21 cellular contexts compared by ENCODE assay signal in the genomic region with DNA sequence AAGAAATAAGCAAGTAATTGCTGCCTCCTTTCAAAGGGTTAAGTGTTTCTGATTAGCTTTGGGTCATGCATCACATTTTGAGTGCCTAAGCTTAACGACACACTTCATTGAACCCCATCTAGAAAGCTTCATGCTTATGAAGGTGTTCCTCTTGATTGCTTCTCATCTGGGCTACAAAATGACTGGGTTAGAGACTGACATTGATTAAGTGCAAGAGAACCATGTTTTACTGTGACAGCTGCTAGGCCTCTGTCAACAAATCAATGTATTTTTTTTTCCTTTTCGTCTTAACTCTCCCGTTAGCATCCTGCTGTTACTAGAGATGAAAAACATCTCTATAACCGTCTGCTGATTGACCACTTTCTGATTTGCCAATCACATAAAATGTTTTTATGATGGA.
"Had no signal": no experiment of that assay in that cellular context is flagged by ENCODE, and none has a peak within 500 bp of the region (broad histone marks: within the 10 kb centered on the region; RNA-seq: fewer than 3 reads in every experiment).

No MANE protein-coding gene starts in this region.

- H3K79me2 ChIP-seq: hepatocyte, parathyroid adenoma had no signal

- H3K4me1 ChIP-seq: colonic mucosa, lower lobe of right lung, parathyroid adenoma, testis had no signal

- H3K9ac ChIP-seq: parathyroid adenoma had no signal

- H3K27me3 ChIP-seq: brain microvascular endothelial cell, colonic mucosa, hepatocyte, testis had no signal

- H3K27ac ChIP-seq: brain microvascular endothelial cell, colonic mucosa, epithelial cell of prostate, hepatocyte, lower lobe of right lung, parathyroid adenoma, testis had no signal

- DNase-seq: activated CD4-positive, alpha-beta T cell treated with anti-CD3 and anti-CD28 coated beads, Interleukin-2, amount 10 ng/mL, durations not matched to agents 7 days and 5 days; activated CD8-positive, alpha-beta memory T cell treated with anti-CD3 and anti-CD28 coated beads, Interleukin-2, amount 50 U/mL, for 4 hours; activated effector memory CD4-positive, alpha-beta T cell treated with Interleukin-2 at 50 U/mL for 16 hours; activated naive CD4-positive, alpha-beta T cell treated with anti-CD3 and anti-CD28 coated beads, Interleukin-2, amount 10 ng/mL, durations not matched to agents 7 days and 5 days; activated T-cell treated with anti-CD3 and anti-CD28 coated beads, Interleukin-2, amount 50 U/mL, for 4 hours; aorta; brain microvascular endothelial cell; colonic mucosa; endodermal cell; foreskin fibroblast; left colon; lower lobe of right lung; natural killer cell; stimulated activated CD4-positive, alpha-beta T cell treated with anti-CD3 and anti-CD28 coated beads, Interleukin-4, amount 100 ng/mL, for 4 hours; testis had no signal

- ATAC-seq: activated CD4-positive, CD25-positive, alpha-beta regulatory T cell treated with anti-CD3 and anti-CD28 coated beads, Interleukin-2, amount 50 U/mL, for 24 hours; activated T-cell treated with anti-CD3 and anti-CD28 coated beads, Interleukin-2, amount 50 U/mL, for 4 hours; left colon; lower lobe of right lung; natural killer cell; sciatic nerve; stimulated activated memory B cell treated with anti-CD40 and anti-IgM and Interleukin-4, amounts not matched to agents 10 μg/mL and 1 μg/mL and 100 μg/mL, for 72 hours had no signal

- H3K9me3 ChIP-seq: colonic mucosa, lower lobe of right lung, testis had no signal

- H3K36me3 ChIP-seq: brain microvascular endothelial cell, colonic mucosa, lower lobe of right lung had no signal

- H2AFZ ChIP-seq: hepatocyte, parathyroid adenoma had no signal

- H3K4me3 ChIP-seq: colonic mucosa, hepatocyte, lower lobe of right lung, testis had no signal

- H3K4me2 ChIP-seq: hepatocyte had no signal
